Comparison of ENCODE assay signal across 11 cellular contexts in the genomic region with DNA sequence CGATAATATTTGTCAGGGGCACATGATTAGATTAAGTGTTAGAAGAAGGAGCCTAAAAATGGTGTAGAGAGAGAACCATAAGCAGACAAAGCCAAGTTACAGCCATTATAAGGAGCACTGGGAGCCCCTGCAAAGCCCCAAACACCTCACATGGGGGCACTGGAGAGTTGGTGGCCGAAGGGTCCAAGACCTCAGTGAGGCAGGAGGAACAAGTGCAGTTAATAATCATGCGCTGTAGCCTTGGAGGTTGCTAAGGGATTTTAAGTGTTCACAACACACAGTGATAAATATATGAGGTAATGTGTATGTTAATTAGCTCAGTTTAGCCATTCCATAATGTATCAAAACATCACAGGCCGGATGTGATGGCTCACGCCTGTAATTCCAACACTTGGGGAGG. TPM values are rescaled to one million over a fixed set of nuclear protein-coding genes. Genes with fewer than 3 reads are reported as not detected.
A peak's percentile ranks its signal among the peaks of the same experiment; 100 is the strongest.
DNase-seq lines count a peak whose midpoint lies in the region; ATAC-seq and TF ChIP-seq lines count a peak whose summit lies in the region.
"Had no signal": no experiment of that assay in that cellular context is flagged by ENCODE, and none has a peak within 500 bp of the region (broad histone marks: within the 10 kb centered on the region; RNA-seq: fewer than 3 reads in every experiment).

No MANE protein-coding gene starts in this region.

- H3K36me3 ChIP-seq in HAP-1 (replicated peaks) (no peaks in the 10 kb centered on the region), right atrium auricular region (no peaks in the 10 kb centered on the region)

- peak in 1 of 2 donors; percentile 64 for TF ChIP-seq CTCF in right atrium auricular region (IDR thresholded peaks at IDR 0.05)

- no peak overlapping the region for H3K4me3 ChIP-seq in HAP-1
- H3K4me3 ChIP-seq in right atrium auricular region, result no peak overlapping the region

- ATAC-seq in HG03108 (IDR thresholded peaks at IDR 0.05; ENCODE audit: unreplicated experiment) (no peak), GM21825 (IDR thresholded peaks at IDR 0.05; ENCODE audit: unreplicated experiment) (no peak)

- in situ Hi-C loops in HAP-1 (cut with MboI; ENCODE audit: low sequenced_read_pairs), result no loop called here

- DNase-seq in AG20443 (ENCODE audit: low spot score) (peak; percentile 32), HAP-1 (ENCODE audit: low spot score in 2 of 2) (peak; percentile 16 to 56), SW480 (ENCODE audit: low spot score) (peak; percentile 17), right atrium auricular region (ENCODE audit: low spot score) (no peak), MV-4-11 (lab: John Stamatoyannopoulos, UW) (no peak), mesenteric fat pad (ENCODE audit: low spot score) (no peak)
- DNase-seq: effector CD8-positive, alpha-beta T cell; stimulated activated CD4-positive, alpha-beta T cell treated with anti-CD3 and anti-CD28 coated beads, Interleukin-2, amount 100 ng/mL, for 48 hours had no signal

- H3K4me1 ChIP-seq in HAP-1 (no peaks in the 10 kb centered on the region), right atrium auricular region (peaks cover 0 to 9% of the 10 kb centered on the region in 2 donors)

- H3K27me3 ChIP-seq in HAP-1 (ENCODE audit: low read depth), result peaks cover 72% of the 10 kb centered on the region
- no peaks in the 10 kb centered on the region for H3K27me3 ChIP-seq in right atrium auricular region

- H3K27ac ChIP-seq in right atrium auricular region, result peak overlapping the region; percentile 16 to 61

- no peaks in the 10 kb centered on the region for H3K9me3 ChIP-seq in HAP-1
- no peaks in the 10 kb centered on the region for H3K9me3 ChIP-seq in right atrium auricular region

RNA-seq across cellular contexts. Expression of gene JAM3, which starts 54.4 kb away (rescaled TPM):
- total RNA-seq in right atrium auricular region (10 to 100 TPM; 28.5 to 38.1 TPM), mesenteric fat pad (18.9 TPM)

RNA-seq across cellular contexts. Expression of gene IGSF9B, which starts 57.7 kb away (rescaled TPM):
- total RNA-seq in right atrium auricular region (10 to 100 TPM; 17.2 to 32.1 TPM), mesenteric fat pad (3.0 TPM)
- total RNA-seq: lung microvascular endothelial cell had no signal

Comparison
In these comparisons a context has a peak if more than half of its experiments do, and no peak if none do; other contexts are left out.
1. DNase-seq: peak in AG20443 (single experiment), HAP-1 (2 of 2) and SW480 (single experiment); none in right atrium auricular region (single experiment), MV-4-11 (single experiment) and mesenteric fat pad (single experiment).